ENCODE assay signal across 19 cellular contexts in the genomic region with DNA sequence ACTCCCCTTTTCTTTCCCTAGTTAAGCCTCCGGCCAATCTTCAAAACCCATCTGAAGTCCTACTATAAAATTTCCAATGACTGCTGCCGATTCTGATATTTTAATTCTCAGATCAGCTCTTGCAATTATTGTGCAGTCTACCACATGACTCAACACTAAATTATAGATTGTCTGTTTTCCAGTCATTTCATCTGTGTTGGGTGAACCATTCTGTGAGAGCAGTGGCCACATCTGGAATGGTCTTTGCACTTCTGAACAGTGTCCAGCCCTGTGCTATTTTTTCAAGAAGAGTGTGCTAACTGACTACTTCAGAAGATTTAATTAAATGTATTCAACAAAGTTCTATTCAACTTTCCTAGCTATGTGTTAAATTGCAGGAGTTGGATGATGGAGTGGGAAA. TPM values are rescaled to one million over a fixed set of nuclear protein-coding genes. Genes with fewer than 3 reads are reported as not detected.
DNase-seq lines count a peak whose midpoint lies in the region; ATAC-seq, FAIRE-seq and TF ChIP-seq lines count a peak whose summit lies in the region.
"Had no signal": no experiment of that assay in that cellular context is flagged by ENCODE, and none has a peak within 500 bp of the region (broad histone marks: within the 10 kb centered on the region; RNA-seq: fewer than 3 reads in every experiment).

No MANE protein-coding gene starts in this region.

- peak overlapping the region; percentile 74 for H3K4me2 ChIP-seq in Loucy (ENCODE audit: low read depth, low read length, poor library complexity, severe bottlenecking)

- ATAC-seq in stimulated activated effector memory CD8-positive, alpha-beta T cell treated with anti-CD3 and anti-CD28 coated beads, Interleukin-12 subunit alpha, Interleukin-12 subunit beta, amount 100 ng/mL, for 72 hours, result peak; percentile 73
- ATAC-seq in GM18505 (IDR thresholded peaks at IDR 0.05; ENCODE audit: unreplicated experiment), result no peak

- no peaks in the 10 kb centered on the region for H3K27me3 Mint-ChIP-seq in activated naive CD4-positive, alpha-beta T cell treated with anti-CD3 and anti-CD28 coated beads for 36 hours (ENCODE audit: low read depth)
- H3K27me3 Mint-ChIP-seq: CD4-positive, alpha-beta memory T cell had no signal

- CTCF ChIA-PET in activated naive CD4-positive, alpha-beta T cell treated with anti-CD3 and anti-CD28 coated beads for 36 hours (lab: Charles Lee), result interaction anchor here (0.6 to 1.9 kb wide), 3 partner anchors 18 to 660 kb away, joined by 4 to 8 read pairs (median 4); no protein-coding TSS in a partner anchor

- no peaks in the 10 kb centered on the region for H3K9me2 ChIP-seq in Loucy (replicated peaks; ENCODE audit: low read depth, low read length)

- no peak overlapping the region for H3K4me3 ChIP-seq in Loucy (ENCODE audit: low read length, poor library complexity, severe bottlenecking)
- H3K4me3 ChIP-seq: SK-N-MC had no signal

- no peak overlapping the region for H2AFZ ChIP-seq in Loucy (ENCODE audit: low read length)

- peak; percentile 51 for FAIRE-seq in GM12892 (lab: Jason Lieb, UNC)

- no peaks in the 10 kb centered on the region for H3K9me3 ChIP-seq in Loucy (ENCODE audit: insufficient read depth, low read depth, low read length)

- intact Hi-C loops in activated naive CD4-positive, alpha-beta T cell treated with anti-CD3 and anti-CD28 coated beads for 36 hours (cut with micrococcal nuclease), result no loop called here

- H3K27ac Mint-ChIP-seq in activated naive CD4-positive, alpha-beta T cell treated with anti-CD3 and anti-CD28 coated beads for 36 hours, result peak overlapping the region; percentile 34
- H3K27ac Mint-ChIP-seq in stimulated activated effector memory CD8-positive, alpha-beta T cell treated with anti-CD3 and anti-CD28 coated beads, Interleukin-12 subunit alpha, Interleukin-12 subunit beta, amount 100 ng/mL, for 72 hours, result no peak overlapping the region

- peaks cover 73% of the 10 kb centered on the region for H3K4me1 ChIP-seq in Loucy (ENCODE audit: insufficient read depth, low read length, poor library complexity, severe bottlenecking)

- H3K36me3 Mint-ChIP-seq in activated naive CD4-positive, alpha-beta T cell treated with anti-CD3 and anti-CD28 coated beads for 36 hours (ENCODE audit: low read depth), result no peaks in the 10 kb centered on the region
- H3K36me3 Mint-ChIP-seq in stimulated activated effector memory CD8-positive, alpha-beta T cell treated with anti-CD3 and anti-CD28 coated beads, Interleukin-12 subunit alpha, Interleukin-12 subunit beta, amount 100 ng/mL, for 72 hours, result no peaks in the 10 kb centered on the region
- H3K36me3 Mint-ChIP-seq: CD4-positive, alpha-beta memory T cell had no signal

- H3K4me1 Mint-ChIP-seq in activated naive CD4-positive, alpha-beta T cell treated with anti-CD3 and anti-CD28 coated beads for 36 hours (ENCODE audit: low read depth), result peaks cover 29% of the 10 kb centered on the region
- peaks cover 26% of the 10 kb centered on the region for H3K4me1 Mint-ChIP-seq in stimulated activated effector memory CD8-positive, alpha-beta T cell treated with anti-CD3 and anti-CD28 coated beads, Interleukin-12 subunit alpha, Interleukin-12 subunit beta, amount 100 ng/mL, for 72 hours

- H3K79me2 ChIP-seq in Loucy (ENCODE audit: insufficient read depth, low read length), result no peaks in the 10 kb centered on the region

- H3K9me3 Mint-ChIP-seq in activated naive CD4-positive, alpha-beta T cell treated with anti-CD3 and anti-CD28 coated beads for 36 hours, result no peaks in the 10 kb centered on the region
- H3K9me3 Mint-ChIP-seq in stimulated activated effector memory CD8-positive, alpha-beta T cell treated with anti-CD3 and anti-CD28 coated beads, Interleukin-12 subunit alpha, Interleukin-12 subunit beta, amount 100 ng/mL, for 72 hours, result no peaks in the 10 kb centered on the region
- H3K9me3 Mint-ChIP-seq: CD4-positive, alpha-beta memory T cell had no signal

- TF ChIP-seq POLR2A in GM12892 (IDR thresholded peaks at IDR 0.05; ENCODE audit: low read depth, low read length) (no peak), GM18505 (IDR thresholded peaks at IDR 0.05; ENCODE audit: borderline replicate concordance, extremely low read depth, insufficient read depth, insufficient read length) (no peak)

- H3F3A ChIP-seq in Loucy (ENCODE audit: low read depth), result no peaks in the 10 kb centered on the region

- H3K36me3 ChIP-seq in Loucy (ENCODE audit: insufficient read depth, low read length), result no peaks in the 10 kb centered on the region

- H4K20me1 ChIP-seq in Loucy (ENCODE audit: insufficient read depth, low read length, poor library complexity, severe bottlenecking), result no peaks in the 10 kb centered on the region

- no peak for DNase-seq in activated naive CD4-positive, alpha-beta T cell treated with anti-CD3 and anti-CD28 coated beads for 36 hours
- DNase-seq in activated naive CD4-positive, alpha-beta T cell (lab: John Stamatoyannopoulos, UW), result no peak
- DNase-seq in GM12892 (ENCODE audit: insufficient read length) (no peak), SKM-1 treated with dmso at 0.1 percent for 144 hours (lab: John Stamatoyannopoulos, UW; ENCODE audit: unreplicated experiment) (no peak)
- no peak for DNase-seq in stimulated activated effector memory CD8-positive, alpha-beta T cell treated with anti-CD3 and anti-CD28 coated beads, Interleukin-12 subunit alpha, Interleukin-12 subunit beta, amount 100 ng/mL, for 72 hours (ENCODE audit: low spot score in 2 of 2)
- DNase-seq: Calu3; CD4-positive, alpha-beta memory T cell; Karpas-422; MM.1S; NCI-H1105; NCI-H1694; NCI-H524; Right ventricle myocardium superior had no signal

- no peaks in the 10 kb centered on the region for H3K27me3 ChIP-seq in Loucy (ENCODE audit: insufficient read depth, low read length, poor library complexity, severe bottlenecking)

- no peak for TF ChIP-seq CTCF in Loucy (conservative IDR thresholded peaks at IDR 0.05; ENCODE audit: low read length)

- peak overlapping the region; percentile 39 for H3K9ac ChIP-seq in Loucy (ENCODE audit: low read depth, low read length, poor library complexity, severe bottlenecking)

- no peak overlapping the region for H3K4me3 Mint-ChIP-seq in activated naive CD4-positive, alpha-beta T cell treated with anti-CD3 and anti-CD28 coated beads for 36 hours
- no peak overlapping the region for H3K4me3 Mint-ChIP-seq in stimulated activated effector memory CD8-positive, alpha-beta T cell treated with anti-CD3 and anti-CD28 coated beads, Interleukin-12 subunit alpha, Interleukin-12 subunit beta, amount 100 ng/mL, for 72 hours

RNA-seq across cellular contexts. Expression of a gene that starts 47.2 kb away (rescaled TPM):
- total RNA-seq in activated naive CD4-positive, alpha-beta T cell treated with anti-CD3 and anti-CD28 coated beads for 36 hours, result not detected
- polyA plus RNA-seq in GM12892 (2012; ENCODE audit: missing spikeins), result 5.7 TPM
- total RNA-seq: CD4-positive, alpha-beta memory T cell; IMR-90; Right ventricle myocardium superior had no signal
- polyA plus RNA-seq: CD4-positive, alpha-beta memory T cell; IMR-90 had no signal

RNA-seq across cellular contexts. Expression of a gene that starts 47.4 kb away (rescaled TPM):
- not detected for total RNA-seq in activated naive CD4-positive, alpha-beta T cell treated with anti-CD3 and anti-CD28 coated beads for 36 hours
- 1.8 TPM for polyA plus RNA-seq in GM12892 (2012; ENCODE audit: missing spikeins)
- total RNA-seq: Calu3; CD4-positive, alpha-beta memory T cell; H4; HT-29; IMR-90; Right ventricle myocardium superior had no signal
- polyA plus RNA-seq: CD4-positive, alpha-beta memory T cell; IMR-90 had no signal
